Comparison of ENCODE assay signal across 20 cellular contexts in genomic region chr22:40982482-40983385, GRCh38. TPM values are rescaled to one million over a fixed set of nuclear protein-coding genes. Genes with fewer than 3 reads are reported as not detected.
DNase-seq lines count a peak whose midpoint lies in the region; ATAC-seq, FAIRE-seq and TF ChIP-seq lines count a peak whose summit lies in the region.
"Had no signal": no experiment of that assay in that cellular context is flagged by ENCODE, and none has a peak within 500 bp of the region (broad histone marks: within the 10 kb centered on the region; RNA-seq: fewer than 3 reads in every experiment).

No MANE protein-coding gene starts in this region.

- TF ChIP-seq POLR2A in HepG2 (IDR thresholded peaks at IDR 0.05; ENCODE audit: insufficient read depth in 1 of 2, low read depth in 2 of 2, low read length in 2 of 2) (no peak), right lobe of liver (IDR thresholded peaks at IDR 0.05) (no peak), GM12878 (IDR thresholded peaks at IDR 0.05; ENCODE audit: low read depth, low read length) (no peak), transverse colon (IDR thresholded peaks at IDR 0.05) (no peak)

- H3K36me3 ChIP-seq in HepG2 (replicated peaks in 1 of 2; ENCODE audit: control insufficient read depth in 1 of 2, insufficient read depth in 2 of 2, low read length in 2 of 2) (no peaks in the 10 kb centered on the region), right lobe of liver (no peaks in the 10 kb centered on the region), GM12878 (ENCODE audit: control insufficient read depth in 2 of 2, insufficient read depth in 2 of 2, low read length in 1 of 2) (no peaks in the 10 kb centered on the region), transverse colon (no peaks in the 10 kb centered on the region)

- H2AFZ ChIP-seq in HepG2 (ENCODE audit: low read length) (peak overlapping the region; percentile 97), GM12878 (ENCODE audit: control insufficient read depth, low read depth, low read length) (peak overlapping the region; percentile 41)

- no peak overlapping the region for H3K27ac ChIP-seq in HepG2 (ENCODE audit: extremely low read length, insufficient read depth, low read length)
- H3K27ac ChIP-seq in right lobe of liver: no peak overlapping the region
- H3K27ac ChIP-seq in GM12878 (ENCODE audit: control insufficient read depth, insufficient read depth): no peak overlapping the region
- H3K27ac ChIP-seq in transverse colon: peak overlapping the region in 3 of 4 donors; percentile 17 to 21 (median 19)
- H3K27ac ChIP-seq: A549 had no signal

- in situ Hi-C loops in HepG2 (cut with HindIII; ENCODE audit: extremely low pct_ligation_motif_present, low pct_unique_long_range_greater_than_20kb): no loop called here
- in situ Hi-C loops in GM12878 (cut with MboI): no loop called here
- in situ Hi-C loops in transverse colon (cut with MboI; ENCODE audit: low pct_ligation_motif_present in 1 of 4, low pct_unique_long_range_greater_than_20kb in 1 of 4, low sequenced_read_pairs in 3 of 4): no loop called here

- no peak overlapping the region for H3K9ac ChIP-seq in HepG2 (ENCODE audit: insufficient read depth, low read depth, low read length)
- H3K9ac ChIP-seq in GM12878 (ENCODE audit: control insufficient read depth, insufficient read depth, low read length): no peak overlapping the region
- H3K9ac ChIP-seq: SK-N-SH had no signal

- H3K9me3 ChIP-seq in HepG2 (ENCODE audit: low read length) (no peaks in the 10 kb centered on the region), right lobe of liver (no peaks in the 10 kb centered on the region), GM12878 (replicated peaks; ENCODE audit: control insufficient read depth, insufficient read depth, low read length) (no peaks in the 10 kb centered on the region), transverse colon (no peaks in the 10 kb centered on the region)
- H3K9me3 ChIP-seq: A549, SK-N-SH had no signal

- BruUV-seq in HepG2 (replicated peaks; lab: Mats Ljungman, UMichigan): no TSS peak
- BruUV-seq in GM12878 (replicated peaks; lab: Mats Ljungman, UMichigan): no TSS peak

- WGBS in HepG2 (ENCODE audit: low lambda C conversion rate): 61% methylated on average over 18 of the region's 21 CpGs
- WGBS in right lobe of liver (ENCODE audit: insufficient coverage, low coverage, low lambda C conversion rate, missing lambda C conversion rate): 83% methylated on average over 14 of the region's 21 CpGs
- WGBS in GM12878 (ENCODE audit: insufficient coverage, insufficient replicate concordance, low lambda C conversion rate, missing lambda C conversion rate): 39% methylated on average over 21 of the region's 21 CpGs
- WGBS in transverse colon (ENCODE audit: low coverage in 1 of 2), 2 donors: 73 to 77% methylated on average over 10 to 21 of the region's 21 CpGs

- CTCF ChIA-PET in HepG2 (lab: Yijun Ruan, JAX; ENCODE audit: low intra/inter-chr PET ratio, low total read pairs): no interaction called here
- CTCF ChIA-PET in GM12878 (lab: Yijun Ruan, JAX): no interaction called here

- H4K20me1 ChIP-seq in HepG2 (ENCODE audit: insufficient read depth, low read length): no peaks in the 10 kb centered on the region
- H4K20me1 ChIP-seq in GM12878 (ENCODE audit: control insufficient read depth, insufficient read depth): no peaks in the 10 kb centered on the region

- RAD21 ChIA-PET in GM12878 (lab: Charles Lee; ENCODE audit: unreplicated experiment): no interaction called here

- H3K4me3 ChIP-seq in HepG2 (replicated peaks in 1 of 3; ENCODE audit: insufficient read depth in 1 of 3, low read depth in 2 of 3, low read length in 3 of 3) (peak overlapping the region in 1 of 3 experiments; percentile 23; a peak in 1 of 6 replicates), right lobe of liver (no peak overlapping the region), GM12878 (no peak overlapping the region), transverse colon (no peak overlapping the region)
- H3K4me3 ChIP-seq: A549, lung had no signal

- no peaks in the 10 kb centered on the region for H3K79me2 ChIP-seq in HepG2 (ENCODE audit: insufficient read depth, low read length)
- H3K79me2 ChIP-seq in GM12878 (ENCODE audit: control insufficient read depth, insufficient read depth, low read length): no peaks in the 10 kb centered on the region

- H3K4me2 ChIP-seq in HepG2 (ENCODE audit: low read depth, low read length): peak overlapping the region; percentile 57
- no peak overlapping the region for H3K4me2 ChIP-seq in GM12878 (ENCODE audit: control insufficient read depth, insufficient read depth)
- H3K4me2 ChIP-seq: A549, SK-N-SH had no signal

- TF ChIP-seq EP300 in HepG2 (IDR thresholded peaks at IDR 0.05; ENCODE audit: low read depth in 2 of 2, low read length in 2 of 2): no peak
- TF ChIP-seq EP300 in HepG2 (CRISPR knock-in tag; IDR thresholded peaks at IDR 0.05; ENCODE audit: borderline replicate concordance): no peak
- TF ChIP-seq EP300 in GM12878 (IDR thresholded peaks at IDR 0.05; ENCODE audit: borderline replicate concordance in 1 of 2, control insufficient read depth in 1 of 2, low read depth in 2 of 2, low read length in 2 of 2): no peak
- TF ChIP-seq EP300 in transverse colon (IDR thresholded peaks at IDR 0.05; ENCODE audit: low read depth): no peak

- SMC1A ChIA-PET in GM12878 (lab: Charles Lee; ENCODE audit: uncharacterized antibody, unreplicated experiment): no interaction called here

- intact Hi-C loops in HepG2 (cut with micrococcal nuclease; ENCODE audit: unreplicated experiment): no loop called here
- intact Hi-C loops in right lobe of liver (cut with DNase I): no loop called here
- intact Hi-C loops in GM12878 (cut with micrococcal nuclease; ENCODE audit: unreplicated experiment): no loop called here
- intact Hi-C loops in transverse colon (cut with DNase I; ENCODE audit: low total_unique reads): no loop called here

- TF ChIP-seq RAD21 in HepG2 (CRISPR knock-in tag; IDR thresholded peaks at IDR 0.05) (no peak), GM12878 (IDR thresholded peaks at IDR 0.05; ENCODE audit: insufficient read depth, low read depth, low read length) (no peak)

- TF ChIP-seq CTCF in HepG2 (CRISPR knock-in tag; IDR thresholded peaks at IDR 0.05): no peak
- TF ChIP-seq CTCF in right lobe of liver (IDR thresholded peaks at IDR 0.05): no peak
- TF ChIP-seq CTCF in GM12878 (IDR thresholded peaks at IDR 0.05 in 2 of 3, conservative IDR thresholded peaks at IDR 0.05 in 1 of 3; ENCODE audit: control insufficient read depth in 2 of 3, extremely low read depth in 1 of 3, insufficient read depth in 1 of 3, low read depth in 3 of 3, low read length in 3 of 3): no peak
- TF ChIP-seq CTCF in transverse colon (IDR thresholded peaks at IDR 0.05): no peak

- POLR2A ChIA-PET in HepG2 (lab: Yijun Ruan, JAX): interaction anchor here (0.8 to 1.0 kb wide), 2 partner anchors 31 to 240 kb away, joined by 3 to 6 read pairs; no protein-coding TSS in a partner anchor
- POLR2A ChIA-PET in GM12878 (lab: Charles Lee): no interaction called here

- ATAC-seq in HepG2 (peak; percentile 84), right lobe of liver (no peak), GM12878 (peak; percentile 54)
- ATAC-seq: A549; activated T-cell treated with anti-CD3 and anti-CD28 coated beads, Interleukin-2, amount 50 U/mL, for 72 hours; effector memory CD8-positive, alpha-beta T cell; stimulated activated effector memory CD8-positive, alpha-beta T cell treated with anti-CD3 and anti-CD28 coated beads, Interleukin-12 subunit alpha, Interleukin-12 subunit beta, amount 100 ng/mL, for 72 hours had no signal

- no peak for FAIRE-seq in HepG2 (lab: Jason Lieb, UNC)
- FAIRE-seq in GM12878 (lab: Jason Lieb, UNC): peak; percentile 47
- FAIRE-seq: A549 had no signal

- DNase-seq in HepG2 (ENCODE audit: low spot score): no peak
- no peak for DNase-seq in right lobe of liver
- DNase-seq in GM12878 (ENCODE audit: low read depth, low spot score): no peak
- DNase-seq in medulla oblongata (ENCODE audit: extremely low spot score): peak; percentile 10
- no peak for DNase-seq in transverse colon
- DNase-seq in EL: no peak
- DNase-seq in amniotic stem cell (lab: John Stamatoyannopoulos, UW): no peak
- DNase-seq in activated CD4-positive, CD25-positive, alpha-beta regulatory T cell treated with anti-CD3 and anti-CD28 coated beads, Interleukin-2, amount 50 U/mL, for 72 hours: no peak
- DNase-seq: activated T-cell treated with anti-CD3 and anti-CD28 coated beads, Interleukin-2, amount 50 U/mL, for 72 hours; CD8-positive, alpha-beta memory T cell; central memory CD4-positive, alpha-beta T cell; effector memory CD8-positive, alpha-beta T cell; GDM1; HFFc6; NCI-H1436 treated with DMSO at 0.1 percent for 48 hours; NCI-H2227 treated with DMSO at 0.1 percent for 48 hours; SK-N-SH had no signal

- no peaks in the 10 kb centered on the region; a peak in 1 of 5 replicates for H3K27me3 ChIP-seq in HepG2 (ENCODE audit: control insufficient read depth in 1 of 2, insufficient read depth in 2 of 2, low read length in 2 of 2)
- no peaks in the 10 kb centered on the region for H3K27me3 ChIP-seq in right lobe of liver
- H3K27me3 ChIP-seq in GM12878 (replicated peaks in 1 of 2; ENCODE audit: control insufficient read depth in 2 of 2, insufficient read depth in 2 of 2, low read length in 1 of 2): no peaks in the 10 kb centered on the region
- no peaks in the 10 kb centered on the region for H3K27me3 ChIP-seq in transverse colon

- peaks cover 23% of the 10 kb centered on the region for H3K4me1 ChIP-seq in HepG2 (ENCODE audit: insufficient read depth, low read length)
- H3K4me1 ChIP-seq in right lobe of liver: no peaks in the 10 kb centered on the region
- no peaks in the 10 kb centered on the region for H3K4me1 ChIP-seq in GM12878 (ENCODE audit: control insufficient read depth, insufficient read depth, low read length)
- no peaks in the 10 kb centered on the region for H3K4me1 ChIP-seq in transverse colon
- H3K4me1 ChIP-seq: A549 had no signal

RNA-seq across cellular contexts. Expression of gene RBX1, which starts 31.6 kb away (rescaled TPM):
- total RNA-seq in HepG2 (2016; rRNA removed; fragmentation: Illumina TruSeq; extraction: Trizol) (84.9 and 111 TPM in 2 replicates), right lobe of liver (10 to 100 TPM; 14.2 to 24.3 (median 17.4) TPM), GM12878 (2014; rRNA removed) (114 and 117 TPM in 2 replicates), GM12878 (2014; rRNA removed; fragmentation: Illumina TruSeq; extraction: Trizol) (71.2 and 79.4 TPM in 2 replicates), GM12878 (2021) (87.9 and 91.1 TPM in 2 replicates), transverse colon (10 to 100 TPM in 3 of 4 donors, 1 to 10 TPM in 1; 7.8 to 36.9 (median 24.9) TPM)
- total RNA-seq in HepG2 (2016; cell fraction: cytosol; rRNA removed; fragmentation: Illumina TruSeq; extraction: Trizol; ENCODE audit: low read depth): 28.8 and 30.5 TPM in 2 replicates
- total RNA-seq in HepG2 (2016; cell fraction: insoluble cytoplasmic fraction; rRNA removed; fragmentation: Illumina TruSeq; extraction: Trizol): 85.7 and 124 TPM in 2 replicates
- total RNA-seq in HepG2 (2016; cell fraction: membrane; rRNA removed; fragmentation: Illumina TruSeq; extraction: Trizol): 31.2 and 31.8 TPM in 2 replicates
- total RNA-seq in HepG2 (2016; cell fraction: nucleus; rRNA removed; fragmentation: Illumina TruSeq; extraction: Trizol): 34.2 and 34.9 TPM in 2 replicates
- polyA plus RNA-seq in HepG2 (2011; rRNA removed) (71.3 and 90.2 TPM in 2 replicates), GM12878 (2011; rRNA removed) (203 and 251 TPM in 2 replicates), GM12878 (2014; fragmentation: Illumina TruSeq; extraction: Trizol) (110 TPM in 2 replicates), GM12878 (2014; fragmentation: Nextera tagmentation; extraction: Ambion mirVana) (100 to 1,000 TPM; 449 to 468 TPM), GM12878 (2014; rRNA removed) (142 and 164 TPM in 2 replicates), GM12878 (2016; fragmentation: Nextera tagmentation; extraction: Ambion mirVana) (100 to 1,000 TPM; 391 to 402 TPM)
- polyA plus RNA-seq in HepG2 (2011; cell fraction: cytosol; rRNA removed): 57.8 and 70.1 TPM in 2 replicates
- 20.8 and 24.2 TPM in 2 replicates for polyA plus RNA-seq in HepG2 (2011; cell fraction: nucleus; rRNA removed)
- 53.7 and 69.9 TPM in 2 replicates for polyA plus RNA-seq in HepG2 (2012)
- polyA plus RNA-seq in HepG2 (2016; cell fraction: cytosol; fragmentation: Illumina TruSeq; extraction: Trizol; ENCODE audit: low read depth): 20.8 and 22.7 TPM in 2 replicates
- 97.4 and 107 TPM in 2 replicates for polyA plus RNA-seq in HepG2 (2016; cell fraction: insoluble cytoplasmic fraction; fragmentation: Illumina TruSeq; extraction: Trizol; ENCODE audit: low read depth)
- 23.8 and 25.0 TPM in 2 replicates for polyA plus RNA-seq in HepG2 (2016; cell fraction: membrane; fragmentation: Illumina TruSeq; extraction: Trizol; ENCODE audit: low read depth)
- 56.1 and 56.3 TPM in 2 replicates for polyA plus RNA-seq in HepG2 (2016; cell fraction: nucleus; fragmentation: Illumina TruSeq; extraction: Trizol; ENCODE audit: insufficient read depth, low read depth)
- polyA minus RNA-seq in HepG2 (2011; rRNA and poly(A)+ RNA removed; ENCODE audit: low replicate concordance): 15.9 and 16.0 TPM in 2 replicates
- polyA minus RNA-seq in HepG2 (2011; cell fraction: cytosol; rRNA and poly(A)+ RNA removed): 8.1 and 9.1 TPM in 2 replicates
- polyA minus RNA-seq in HepG2 (2011; cell fraction: nucleus; rRNA and poly(A)+ RNA removed): 16.2 and 23.4 TPM in 2 replicates
- 67.7 and 75.3 TPM in 2 replicates for total RNA-seq in GM12878 (2013; cell fraction: nucleolus; rRNA removed)
- polyA plus RNA-seq in GM12878 (2011; ENCODE audit: low read depth): 227 TPM
- 134 and 174 TPM in 2 replicates for polyA plus RNA-seq in GM12878 (2011; cell fraction: cytosol; rRNA removed)
- 66.9 and 93.5 TPM in 2 replicates for polyA plus RNA-seq in GM12878 (2011; cell fraction: nucleus; rRNA removed)
- polyA plus RNA-seq in GM12878 (2012): 113 and 117 TPM in 2 replicates
- 41.6 and 45.5 TPM in 2 replicates for polyA minus RNA-seq in GM12878 (2011; rRNA and poly(A)+ RNA removed)
- 10.0 and 12.5 TPM in 2 replicates for polyA minus RNA-seq in GM12878 (2011; cell fraction: cytosol; rRNA and poly(A)+ RNA removed)
- 13.2 and 16.8 TPM in 2 replicates for polyA minus RNA-seq in GM12878 (2011; cell fraction: nucleus; rRNA and poly(A)+ RNA removed)

Comparison
In these comparisons a context has a peak if more than half of its experiments do, and no peak if none do; other contexts are left out.
1. ATAC-seq: peak in HepG2 (single experiment) and GM12878 (single experiment); none in right lobe of liver (0 of 4).
2. H3K27ac ChIP-seq: peak in transverse colon (3 of 4); none in HepG2 (single experiment), right lobe of liver (0 of 3) and GM12878 (single experiment).
3. Of the 75 proteins assayed by ChIP-seq in both HepG2 and GM12878: peak only in HepG2: ZNF687; only in GM12878: none; in both: none; in neither: 74.